In genomic region chr14:73745571-73746539, GRCh38 we compare ENCODE assay signal across 8 cellular contexts. TPM values are rescaled to one million over a fixed set of nuclear protein-coding genes. Genes with fewer than 3 reads are reported as not detected.
DNase-seq lines count a peak whose midpoint lies in the region; ATAC-seq and TF ChIP-seq lines count a peak whose summit lies in the region.
"Had no signal": no experiment of that assay in that cellular context is flagged by ENCODE, and none has a peak within 500 bp of the region (broad histone marks: within the 10 kb centered on the region; RNA-seq: fewer than 3 reads in every experiment).

No MANE protein-coding gene starts in this region.

- no peak overlapping the region for H2AFZ ChIP-seq in hepatocyte

- intact Hi-C loops in spleen (cut with DNase I; ENCODE audit: low total_unique reads), result no loop called here

- TF ChIP-seq POLR2A in spleen (IDR thresholded peaks at IDR 0.05), result no peak

- no peaks in the 10 kb centered on the region for H3K9me3 ChIP-seq in hepatocyte (ENCODE audit: low read depth)
- H3K9me3 ChIP-seq in spleen, result no peaks in the 10 kb centered on the region

- H3K36me3 Mint-ChIP-seq in HFFc6 (ENCODE audit: low read depth) (no peaks in the 10 kb centered on the region), T-cell (no peaks in the 10 kb centered on the region)

- H3K27me3 Mint-ChIP-seq in HFFc6 (ENCODE audit: insufficient read depth) (peaks cover 2% of the 10 kb centered on the region), T-cell (no peaks in the 10 kb centered on the region)

- H3K4me3 ChIP-seq in hepatocyte, result no peak overlapping the region
- peak overlapping the region in 1 of 8 donors; percentile 18 for H3K4me3 ChIP-seq in spleen

- H3K9me2 ChIP-seq in hepatocyte (replicated peaks; ENCODE audit: insufficient read depth), result no peaks in the 10 kb centered on the region

- peaks cover 94% of the 10 kb centered on the region for H3K79me2 ChIP-seq in hepatocyte

- peaks cover 95% of the 10 kb centered on the region for H3K4me1 Mint-ChIP-seq in HFFc6 (ENCODE audit: low read depth)
- peaks cover 98 to 99% (median 98%) of the 10 kb centered on the region in 3 donors for H3K4me1 Mint-ChIP-seq in T-cell

- H3K27me3 ChIP-seq in hepatocyte (no peaks in the 10 kb centered on the region), spleen (replicated peaks in 1 of 7) (no peaks in the 10 kb centered on the region)

- H3K4me2 ChIP-seq in hepatocyte, result peak overlapping the region; percentile 68

- H3K27ac Mint-ChIP-seq in HFFc6 (peak overlapping the region; percentile 49), T-cell (peak overlapping the region; percentile 93 to 96)

- H3K36me3 ChIP-seq in hepatocyte (replicated peaks; ENCODE audit: insufficient read depth, low read depth) (no peaks in the 10 kb centered on the region), spleen (peaks cover 0 to 5% (median 0%) of the 10 kb centered on the region in 6 donors)

- H4K20me1 ChIP-seq in hepatocyte (ENCODE audit: insufficient read depth, poor library complexity, severe bottlenecking), result peaks cover 100% of the 10 kb centered on the region

- H3K27ac ChIP-seq in hepatocyte, result peak overlapping the region; percentile 94
- H3K27ac ChIP-seq in spleen, result peak overlapping the region; percentile 30 to 97 (median 84)

- CTCF ChIA-PET in T-cell (lab: Charles Lee), result interaction anchor here (1.0 to 4.8 kb wide), 2 partner anchors 13 kb away, joined by 3 to 24 read pairs; a partner anchor contains a TSS

- no peak for TF ChIP-seq CTCF in HFFc6 (IDR thresholded peaks at IDR 0.05)
- no peak for TF ChIP-seq CTCF in hepatocyte (IDR thresholded peaks at IDR 0.05; ENCODE audit: poor library complexity)
- TF ChIP-seq CTCF in spleen (IDR thresholded peaks at IDR 0.05 in 8 of 11, conservative IDR thresholded peaks at IDR 0.05 in 3 of 11), result no peak

- H3K4me1 ChIP-seq in hepatocyte (ENCODE audit: insufficient read depth), result peaks cover 87% of the 10 kb centered on the region
- H3K4me1 ChIP-seq in spleen, result peaks cover 95 to 100% (median 100%) of the 10 kb centered on the region in 6 donors

- H3K4me3 Mint-ChIP-seq in HFFc6, result no peak overlapping the region; the same call in 1 of the 2 replicates
- H3K4me3 Mint-ChIP-seq in T-cell, result peak overlapping the region in 1 of 3 donors; percentile 90

- POLR2A ChIA-PET in T-cell (lab: Charles Lee), result no interaction called here

- no peak for ATAC-seq in T-cell (replicated peaks in 1 of 4)
- ATAC-seq in GM19023 (IDR thresholded peaks at IDR 0.05; ENCODE audit: unreplicated experiment), result no peak
- ATAC-seq in activated CD4-positive, CD25-positive, alpha-beta regulatory T cell treated with anti-CD3 and anti-CD28 coated beads, Interleukin-2, amount 50 U/mL, for 24 hours, result no peak

- 71% methylated on average over 8 of the region's 8 CpGs for WGBS in hepatocyte (ENCODE audit: low lambda C conversion rate, missing lambda C conversion rate)
- 63 to 78% (median 74%) methylated on average over 7 to 8 of the region's 8 CpGs for WGBS in spleen, 5 donors

- H3K9me3 Mint-ChIP-seq in HFFc6 (no peaks in the 10 kb centered on the region), T-cell (no peaks in the 10 kb centered on the region)

- DNase-seq in HFFc6 (no peak), T-cell (no peak), hepatocyte (ENCODE audit: low spot score) (peak; percentile 13), spleen (peak; percentile 40), NOMO-1 treated with DMSO at 0.1 percent for 48 hours (lab: John Stamatoyannopoulos, UW; ENCODE audit: unreplicated experiment) (no peak)
- DNase-seq: NCI-H2029 had no signal

RNA-seq across cellular contexts. Expression of gene PNMA1, which starts 31.7 kb away (rescaled TPM):
- 10 to 100 TPM; 51.1 to 60.9 (median 53.2) TPM for total RNA-seq in HFFc6 (2021; fragmentation: NEBNext Ultra II Directional; extraction: Animal tissue kit (Norgen Biotek cat#: 25700))
- total RNA-seq in T-cell, result 10 to 100 TPM; 36.2 to 57.9 (median 53.4) TPM
- total RNA-seq in hepatocyte, result 23.0 and 27.3 TPM in 2 replicates
- polyA plus RNA-seq in hepatocyte, result 41.2 and 45.7 TPM in 2 replicates
- total RNA-seq in spleen, result 10 to 100 TPM; 21.1 to 31.8 (median 25.4) TPM
- polyA plus RNA-seq in spleen, result 10 to 100 TPM; 13.1 to 19.8 (median 13.8) TPM

Comparison
In these comparisons a context has a peak if more than half of its experiments do, and no peak if none do; other contexts are left out.
1. DNase-seq: peak in hepatocyte (single experiment) and spleen (single experiment); none in HFFc6 (single experiment), T-cell (0 of 34) and NOMO-1 treated with DMSO at 0.1 percent for 48 hours (single experiment).